In the genomic region with DNA sequence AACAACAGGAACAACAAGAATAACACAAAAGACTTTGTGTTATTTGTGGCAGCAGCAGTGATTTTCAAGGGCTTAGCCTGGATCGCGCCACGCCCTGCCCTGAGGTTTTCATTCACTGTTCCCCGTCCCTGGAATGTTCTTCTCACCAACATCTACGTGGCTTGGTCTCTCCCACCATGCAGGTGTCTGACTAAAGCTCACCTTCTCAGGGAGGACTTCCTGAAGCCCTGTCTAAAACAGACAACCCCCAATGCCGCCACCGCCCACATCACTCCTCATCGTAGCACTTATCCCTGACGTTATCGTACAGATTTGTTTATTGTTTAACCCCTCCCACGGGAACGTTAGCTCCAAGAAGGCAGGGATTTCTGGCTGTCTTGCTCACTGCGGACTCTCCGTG, we compare ENCODE assay signal across 30 cellular contexts.
"Had no signal": no experiment of that assay in that cellular context is flagged by ENCODE, and none has a peak within 500 bp of the region (broad histone marks: within the 10 kb centered on the region; RNA-seq: fewer than 3 reads in every experiment).

No MANE protein-coding gene starts in this region.

- H3K4me3 ChIP-seq: esophagus muscularis mucosa, heart right ventricle, ovary, prostate gland, skin epidermis, suprapubic skin, tibial artery had no signal

- H3K9me3 ChIP-seq: esophagus muscularis mucosa, heart right ventricle, ovary, prostate gland, suprapubic skin, tibial artery had no signal

- H3K9me3 Mint-ChIP-seq: activated naive CD8-positive, alpha-beta T cell treated with anti-CD3 and anti-CD28 coated beads, Interleukin-2, amount 10 ng/mL, durations not matched to agents 7 days and 5 days; mesothelial cell of epicardium; naive B cell had no signal

- ATAC-seq: effector memory CD8-positive, alpha-beta T cell; heart right ventricle; left cardiac atrium; left ventricle myocardium superior; sciatic nerve; stimulated activated naive B cell treated with anti-CD40 and anti-IgM and Interleukin-4, amounts not matched to agents 10 μg/mL and 1 μg/mL and 100 μg/mL, for 72 hours had no signal

- H3K4me3 Mint-ChIP-seq: activated naive CD8-positive, alpha-beta T cell treated with anti-CD3 and anti-CD28 coated beads, Interleukin-2, amount 10 ng/mL, durations not matched to agents 7 days and 5 days; effector memory CD8-positive, alpha-beta T cell; mesothelial cell of epicardium; stimulated activated naive B cell treated with anti-CD40 and anti-IgM and Interleukin-4, amounts not matched to agents 10 μg/mL and 1 μg/mL and 100 μg/mL, for 72 hours had no signal

- H3K27ac ChIP-seq: brain microvascular endothelial cell, esophagus muscularis mucosa, heart right ventricle, ovary, prostate gland, tibial artery had no signal

- FAIRE-seq: astrocyte, endothelial cell of umbilical vein had no signal

- DNase-seq: activated CD4-positive, alpha-beta T cell treated with anti-CD3 and anti-CD28 coated beads for 4 hours; activated CD4-positive, alpha-beta T cell treated with anti-CD3 and anti-CD28 coated beads, Interleukin-2, amount 50 U/mL, for 4 hours; activated CD4-positive, CD25-positive, alpha-beta regulatory T cell; activated CD8-positive, alpha-beta memory T cell treated with anti-CD3 and anti-CD28 coated beads for 24 hours; activated effector memory CD4-positive, alpha-beta T cell treated with Interleukin-2 at 50 U/mL for 16 hours; activated naive CD4-positive, alpha-beta T cell treated with Interleukin-2 at 50 U/mL for 16 hours; activated naive CD8-positive, alpha-beta T cell treated with anti-CD3 and anti-CD28 coated beads, Interleukin-2, amount 10 ng/mL, durations not matched to agents 7 days and 5 days; brain microvascular endothelial cell; cortex of kidney; effector memory CD8-positive, alpha-beta T cell; foreskin melanocyte; heart right ventricle; left cardiac atrium; left ventricle myocardium superior; naive B cell; ovary; retina; stimulated activated CD4-positive, alpha-beta T cell treated with anti-CD3 and anti-CD28 coated beads, Interleukin-1b, Interleukin-23, amount 100 ng/mL, for 48 hours; stimulated activated CD4-positive, alpha-beta T cell treated with anti-CD3 and anti-CD28 coated beads, Interleukin-4, amount 100 ng/mL, for 4 hours; stimulated activated CD8-positive, alpha-beta memory T cell treated with anti-CD3 and anti-CD28 coated beads, Interleukin-4, amount 100 ng/mL, for 48 hours; stimulated activated naive B cell treated with anti-CD40 and anti-IgM and Interleukin-4, amounts not matched to agents 10 μg/mL and 1 μg/mL and 100 μg/mL, for 72 hours; tibial artery had no signal

- H3K27ac Mint-ChIP-seq: activated naive CD8-positive, alpha-beta T cell treated with anti-CD3 and anti-CD28 coated beads, Interleukin-2, amount 10 ng/mL, durations not matched to agents 7 days and 5 days; effector memory CD8-positive, alpha-beta T cell; mesothelial cell of epicardium; stimulated activated naive B cell treated with anti-CD40 and anti-IgM and Interleukin-4, amounts not matched to agents 10 μg/mL and 1 μg/mL and 100 μg/mL, for 72 hours had no signal

- H3K27me3 ChIP-seq: brain microvascular endothelial cell, esophagus muscularis mucosa, heart right ventricle, ovary, suprapubic skin, tibial artery had no signal

- H3K4me1 Mint-ChIP-seq: activated naive CD8-positive, alpha-beta T cell treated with anti-CD3 and anti-CD28 coated beads, Interleukin-2, amount 10 ng/mL, durations not matched to agents 7 days and 5 days; mesothelial cell of epicardium had no signal

- H3K4me1 ChIP-seq: esophagus muscularis mucosa, heart right ventricle, prostate gland, suprapubic skin, tibial artery had no signal

- H3K27me3 Mint-ChIP-seq: activated naive CD8-positive, alpha-beta T cell treated with anti-CD3 and anti-CD28 coated beads, Interleukin-2, amount 10 ng/mL, durations not matched to agents 7 days and 5 days; effector memory CD8-positive, alpha-beta T cell; naive B cell; stimulated activated naive B cell treated with anti-CD40 and anti-IgM and Interleukin-4, amounts not matched to agents 10 μg/mL and 1 μg/mL and 100 μg/mL, for 72 hours had no signal

- H3K36me3 ChIP-seq: ovary had no signal
